Comparison of ENCODE assay signal across 6 cellular contexts in the genomic region with DNA sequence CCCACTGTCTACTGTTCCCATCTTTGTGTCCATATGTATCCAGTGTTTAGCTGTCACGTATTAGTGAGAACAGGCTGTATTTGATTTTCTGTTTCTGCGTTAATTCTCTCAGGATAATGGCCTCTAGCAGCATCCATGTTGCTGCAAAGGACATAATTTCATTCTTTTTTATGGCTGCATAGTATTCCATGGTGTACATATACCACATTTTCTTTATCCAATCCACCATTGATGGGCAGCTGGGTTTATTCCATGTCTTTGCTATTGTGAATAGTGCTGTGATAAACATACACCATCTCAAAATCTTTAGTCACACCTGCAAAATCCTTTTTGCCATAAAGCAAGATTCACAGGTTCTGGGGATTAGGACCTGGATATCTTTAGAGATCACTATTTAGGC.
A peak's percentile ranks its signal among the peaks of the same experiment; 100 is the strongest.
DNase-seq lines count a peak whose midpoint lies in the region; ATAC-seq, FAIRE-seq and TF ChIP-seq lines count a peak whose summit lies in the region.
"Not testable (repeated sequence)": the region's sequence is repeated elsewhere in the genome, so short reads cannot be mapped to it uniquely, and the experiment has no call there.

No MANE protein-coding gene starts in this region.

- not testable (repeated sequence) for H4K20me1 ChIP-seq in BLaER1; BLaER1 treated with 17β-estradiol and CSF1 and Interleukin-3, amounts not matched to agents 10 nM and 100 nM; DND-41 (ENCODE audit: insufficient read depth, low read length); OCI-LY7 (ENCODE audit: insufficient read depth, low read length); K562 (replicated peaks; ENCODE audit: control insufficient read depth, insufficient read depth, low read length)

- not testable (repeated sequence) for H3K27me3 ChIP-seq in BLaER1; BLaER1 treated with 17β-estradiol and CSF1 and Interleukin-3, amounts not matched to agents 10 nM and 100 nM; DND-41 (ENCODE audit: insufficient read depth, low read length, poor library complexity); K562 (ENCODE audit: control insufficient read depth in 2 of 2, insufficient read depth in 2 of 2, low read length in 2 of 2)

- H3K4me3 ChIP-seq in BLaER1, result peak overlapping the region; percentile 27; the same call in 1 of the 2 replicates
- H3K4me3 ChIP-seq in BLaER1 treated with 17β-estradiol and CSF1 and Interleukin-3, amounts not matched to agents 10 nM and 100 nM, result peak overlapping the region in 3 of 10 experiments; percentile 19 to 25 (median 22); a peak in 5 of 20 replicates
- H3K4me3 ChIP-seq in DND-41 (ENCODE audit: low read depth in 1 of 2, low read length in 2 of 2); HEK293 (ENCODE audit: low read depth, low read length); OCI-LY7 (ENCODE audit: low read depth, low read length, poor library complexity, severe bottlenecking); K562: not testable (repeated sequence)

- H3K9me1 ChIP-seq in K562 (ENCODE audit: control insufficient read depth, insufficient read depth, low read length), result not testable (repeated sequence)

- not testable (repeated sequence) for H3K79me2 ChIP-seq in DND-41 (ENCODE audit: insufficient read depth, low read length); OCI-LY7 (ENCODE audit: insufficient read depth, low read depth, low read length); K562 (ENCODE audit: control insufficient read depth, insufficient read depth, low read length)

- not testable (repeated sequence) for TF ChIP-seq RAD21 in K562 (CRISPR knock-in tag; conservative IDR thresholded peaks at IDR 0.05 in 1 of 2, IDR thresholded peaks at IDR 0.05 in 1 of 2)

- WGBS in K562 (ENCODE audit: insufficient coverage, low coverage, missing lambda C conversion rate), result 0% methylated on average over 2 of the region's 2 CpGs

- TF ChIP-seq EP300 in K562 (IDR thresholded peaks at IDR 0.05; ENCODE audit: low read length), result not testable (repeated sequence)

- peaks cover 68% of the 10 kb centered on the region for H3K9me3 ChIP-seq in BLaER1
- H3K9me3 ChIP-seq in BLaER1 treated with 17β-estradiol and CSF1 and Interleukin-3, amounts not matched to agents 10 nM and 100 nM (replicated peaks in 1 of 11), result peaks cover 43 to 72% (median 63%) of the 10 kb centered on the region in 11 experiments
- not testable (repeated sequence) for H3K9me3 ChIP-seq in DND-41 (ENCODE audit: insufficient read depth, low read length, severe bottlenecking); HEK293 (ENCODE audit: control insufficient read depth, insufficient read depth, low read depth, low read length); K562 (replicated peaks; ENCODE audit: control insufficient read depth, insufficient read depth, low read depth, low read length)
- H3K9me3 ChIP-seq in OCI-LY7 (ENCODE audit: low read length), result peaks cover 28% of the 10 kb centered on the region

- in situ Hi-C loops in K562 (cut with MboI), result loop anchor here (10.0 kb wide), 1 partner anchor 1141 kb away; the partner anchor contains the start of gene IL12B

- H3K27ac ChIP-seq in BLaER1, result peak overlapping the region; percentile 99
- H3K27ac ChIP-seq in BLaER1 treated with 17β-estradiol and CSF1 and Interleukin-3, amounts not matched to agents 10 nM and 100 nM, result peak overlapping the region in 7 of 11 experiments; percentile 72 to 97 (median 92); a peak in 13 of 22 replicates
- H3K27ac ChIP-seq in DND-41 (ENCODE audit: low read length), result peak overlapping the region; percentile 98
- H3K27ac ChIP-seq in HEK293 (ENCODE audit: extremely low read depth, low read depth, low read length); OCI-LY7 (ENCODE audit: low read depth, low read length, poor library complexity, severe bottlenecking); K562 (ENCODE audit: extremely low read depth, low read depth, low read length): not testable (repeated sequence)

- not testable (repeated sequence) for TF ChIP-seq POLR2A in K562 (conservative IDR thresholded peaks at IDR 0.05)

- CTCF ChIA-PET in HEK293 (lab: Yijun Ruan, JAX) (interaction anchor here (0.6 kb wide), 1 partner anchor 127 kb away, joined by 3 read pairs; no protein-coding TSS in a partner anchor), K562 (lab: Yijun Ruan, JAX; ENCODE audit: low intra/inter-chr PET ratio) (interaction anchor here (0.7 kb wide), 1 partner anchor 132 kb away, joined by 5 read pairs; no protein-coding TSS in a partner anchor)
- CTCF ChIA-PET in OCI-LY7 (lab: Charles Lee; ENCODE audit: unreplicated experiment), result not testable (repeated sequence)

- H3K4me1 ChIP-seq in BLaER1, result peaks cover 48% of the 10 kb centered on the region
- H3K4me1 ChIP-seq in BLaER1 treated with 17β-estradiol and CSF1 and Interleukin-3, amounts not matched to agents 10 nM and 100 nM, result peaks cover 26 to 52% (median 48%) of the 10 kb centered on the region in 10 experiments
- H3K4me1 ChIP-seq in DND-41 (ENCODE audit: insufficient read depth, low read length), result peaks cover 50% of the 10 kb centered on the region
- H3K4me1 ChIP-seq in HEK293 (ENCODE audit: control insufficient read depth, insufficient read depth, low read length); K562 (replicated peaks in 1 of 2; ENCODE audit: control insufficient read depth in 2 of 2, insufficient read depth in 2 of 2, low read length in 2 of 2): not testable (repeated sequence)
- H3K4me1 ChIP-seq in OCI-LY7 (ENCODE audit: insufficient read depth, low read length, poor library complexity, severe bottlenecking), result peaks cover 49% of the 10 kb centered on the region

- peak overlapping the region; percentile 82 for H3K9ac ChIP-seq in BLaER1
- peak overlapping the region in 6 of 11 experiments; percentile 66 to 87 (median 82); a peak in 9 of 22 replicates for H3K9ac ChIP-seq in BLaER1 treated with 17β-estradiol and CSF1 and Interleukin-3, amounts not matched to agents 10 nM and 100 nM
- H3K9ac ChIP-seq in DND-41 (ENCODE audit: low read depth, low read length); K562 (ENCODE audit: insufficient read depth in 1 of 2, low read depth in 2 of 2, low read length in 2 of 2): not testable (repeated sequence)

- peaks cover 63% of the 10 kb centered on the region for H3K36me3 ChIP-seq in BLaER1
- peaks cover 0 to 68% (median 23%) of the 10 kb centered on the region in 11 experiments; a peak in 14 of 22 replicates for H3K36me3 ChIP-seq in BLaER1 treated with 17β-estradiol and CSF1 and Interleukin-3, amounts not matched to agents 10 nM and 100 nM
- H3K36me3 ChIP-seq in DND-41 (ENCODE audit: insufficient read depth, low read length); HEK293 (ENCODE audit: control insufficient read depth in 2 of 2, insufficient read depth in 1 of 2, low read length in 2 of 2); OCI-LY7 (ENCODE audit: insufficient read depth, low read length); K562 (ENCODE audit: control insufficient read depth, insufficient read depth, low read length): not testable (repeated sequence)

- not testable (repeated sequence) for BruUV-seq in OCI-LY7 (replicated peaks; lab: Mats Ljungman, UMichigan); K562 (replicated peaks; lab: Mats Ljungman, UMichigan)

- ATAC-seq in DND-41 (ENCODE audit: insufficient read depth, low read depth); K562: not testable (repeated sequence)

- POLR2A ChIA-PET in HEK293 (lab: Yijun Ruan, JAX), result not testable (repeated sequence)
- POLR2A ChIA-PET in OCI-LY7 (lab: Charles Lee), result interaction anchor here (0.6 to 1.6 kb wide), 8 partner anchors 12 to 434 kb away, joined by 3 to 6 read pairs (median 4); no protein-coding TSS in a partner anchor
- POLR2A ChIA-PET in K562 (lab: Yijun Ruan, JAX), result interaction anchor here (0.7 kb wide), 1 partner anchor 18 kb away, joined by 5 read pairs; no protein-coding TSS in a partner anchor

- FAIRE-seq in K562 (lab: Jason Lieb, UNC), result not testable (repeated sequence)

- not testable (repeated sequence) for TF ChIP-seq CTCF in DND-41 (IDR thresholded peaks at IDR 0.05; ENCODE audit: borderline replicate concordance, extremely low read depth, low read length, poor library complexity, severe bottlenecking); HEK293 (tag by site-specific recombination; IDR thresholded peaks at IDR 0.05); OCI-LY7 (conservative IDR thresholded peaks at IDR 0.05; ENCODE audit: low read length); K562 (IDR thresholded peaks at IDR 0.05 in 2 of 3, conservative IDR thresholded peaks at IDR 0.05 in 1 of 3; ENCODE audit: insufficient read depth in 2 of 3, low read depth in 1 of 3, low read length in 3 of 3)

- not testable (repeated sequence) for H2AFZ ChIP-seq in DND-41 (ENCODE audit: low read depth, low read length); OCI-LY7 (ENCODE audit: low read length); K562 (ENCODE audit: low read depth, low read length)

- H3K4me2 ChIP-seq in BLaER1 (peak overlapping the region; percentile 87), OCI-LY7 (ENCODE audit: low read length) (peak overlapping the region; percentile 76; the same call in 1 of the 2 replicates)
- H3K4me2 ChIP-seq in BLaER1 treated with 17β-estradiol and CSF1 and Interleukin-3, amounts not matched to agents 10 nM and 100 nM, result peak overlapping the region in 7 of 11 experiments; percentile 80 to 92 (median 85); a peak in 13 of 22 replicates
- H3K4me2 ChIP-seq in DND-41 (ENCODE audit: insufficient read depth, low read length); K562 (ENCODE audit: insufficient read depth, low read length): not testable (repeated sequence)

- DNase-seq in DND-41; OCI-LY7 (ENCODE audit: low spot score); K562 (ENCODE audit: extremely low read depth in 1 of 4, low spot score in 3 of 4): not testable (repeated sequence)

- not testable (repeated sequence) for H3K9me2 ChIP-seq in OCI-LY7 (ENCODE audit: insufficient read depth, low read length)

- intact Hi-C loops in OCI-LY7 (cut with micrococcal nuclease; ENCODE audit: unreplicated experiment), result loop anchor here (5.0 kb wide), 2 partner anchors 364 to 759 kb away; no protein-coding TSS in a partner anchor
- intact Hi-C loops in K562 (cut with micrococcal nuclease), result not testable (repeated sequence)

TF ChIP-seq in HEK293, 187 proteins besides CTCF, POLR2A, EP300 and RAD21 (continues in another document):
- peak; percentile 87 for TF ChIP-seq ZNF146 (tag by site-specific recombination; IDR thresholded peaks at IDR 0.05)

TF ChIP-seq in K562, 482 proteins besides CTCF, POLR2A, EP300 and RAD21:
- peak; percentile 23 for TF ChIP-seq ZNF146 (CRISPR knock-in tag; IDR thresholded peaks at IDR 0.05; ENCODE audit: unreplicated experiment)
